Comparison of ENCODE assay signal across 5 cellular contexts in the genomic region with DNA sequence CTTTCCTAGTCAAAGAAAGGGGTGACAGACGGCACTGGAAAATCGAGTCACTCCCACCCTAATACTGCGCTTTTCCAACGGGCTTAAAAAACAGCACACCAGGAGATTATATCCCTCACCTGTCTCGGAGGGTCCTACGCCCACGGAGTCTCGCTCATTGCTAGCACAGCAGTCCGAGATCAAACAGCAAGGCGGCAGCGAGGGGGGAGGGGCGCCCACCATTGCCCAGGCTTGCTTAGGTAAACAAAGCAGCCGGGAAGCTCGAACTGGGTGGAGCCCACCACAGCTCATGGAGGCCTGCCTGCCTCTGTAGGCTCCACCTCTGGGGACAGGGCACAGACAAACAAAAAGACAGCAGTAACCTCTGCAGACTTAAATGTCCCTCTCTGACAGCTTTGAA.
DNase-seq lines count a peak whose midpoint lies in the region; ATAC-seq, FAIRE-seq and TF ChIP-seq lines count a peak whose summit lies in the region.
"Not testable (repeated sequence)": the region's sequence is repeated elsewhere in the genome, so short reads cannot be mapped to it uniquely, and the experiment has no call there.

No MANE protein-coding gene starts in this region.

- not testable (repeated sequence) for H3K27ac Mint-ChIP-seq in Caco-2 (ENCODE audit: unreplicated experiment)

- not testable (repeated sequence) for FAIRE-seq in HepG2 (lab: Jason Lieb, UNC)

- TF ChIP-seq CTCF in Caco-2 (IDR thresholded peaks at IDR 0.05; ENCODE audit: insufficient read depth in 1 of 2, low read depth in 1 of 2, low read length in 1 of 2, severe bottlenecking in 1 of 2, unreplicated experiment in 1 of 2); HepG2 (CRISPR knock-in tag; IDR thresholded peaks at IDR 0.05): not testable (repeated sequence)

- not testable (repeated sequence) for H3K4me2 ChIP-seq in HepG2 (ENCODE audit: low read depth, low read length)

- not testable (repeated sequence) for TF ChIP-seq RAD21 in HepG2 (CRISPR knock-in tag; IDR thresholded peaks at IDR 0.05)

- intact Hi-C loops in Caco-2 (cut with micrococcal nuclease; ENCODE audit: unreplicated experiment); HepG2 (cut with micrococcal nuclease; ENCODE audit: unreplicated experiment): not testable (repeated sequence)

- TF ChIP-seq POLR2A in HepG2 (IDR thresholded peaks at IDR 0.05; ENCODE audit: insufficient read depth in 1 of 2, low read depth in 2 of 2, low read length in 2 of 2), result not testable (repeated sequence)

- CTCF ChIA-PET in Caco-2 (lab: Charles Lee); HepG2 (lab: Yijun Ruan, JAX; ENCODE audit: low intra/inter-chr PET ratio, low total read pairs): not testable (repeated sequence)

- not testable (repeated sequence) for H3K4me3 ChIP-seq in Caco-2 (ENCODE audit: low read depth, low read length); HepG2 (replicated peaks in 1 of 3; ENCODE audit: insufficient read depth in 1 of 3, low read depth in 2 of 3, low read length in 3 of 3)

- not testable (repeated sequence) for H3K36me3 Mint-ChIP-seq in Caco-2 (ENCODE audit: insufficient read depth, unreplicated experiment)

- not testable (repeated sequence) for TF ChIP-seq EP300 in HepG2 (IDR thresholded peaks at IDR 0.05; ENCODE audit: low read depth in 2 of 2, low read length in 2 of 2); HepG2 (CRISPR knock-in tag; IDR thresholded peaks at IDR 0.05; ENCODE audit: borderline replicate concordance)

- POLR2A ChIA-PET in Caco-2 (lab: Charles Lee); HepG2 (lab: Yijun Ruan, JAX): not testable (repeated sequence)

- not testable (repeated sequence) for H3K27me3 ChIP-seq in Caco-2 (replicated peaks; ENCODE audit: control insufficient read depth, insufficient read depth, low read length); HepG2 (ENCODE audit: control insufficient read depth in 1 of 2, insufficient read depth in 2 of 2, low read length in 2 of 2)

- H3K4me3 Mint-ChIP-seq in Caco-2 (ENCODE audit: unreplicated experiment), result peak overlapping the region; percentile 35

- in situ Hi-C loops in HepG2 (cut with HindIII; ENCODE audit: extremely low pct_ligation_motif_present, low pct_unique_long_range_greater_than_20kb), result not testable (repeated sequence)

- H3K4me1 Mint-ChIP-seq in Caco-2 (ENCODE audit: low read depth, unreplicated experiment), result not testable (repeated sequence)

- not testable (repeated sequence) for ATAC-seq in HepG2

- not testable (repeated sequence) for H4K20me1 ChIP-seq in HepG2 (ENCODE audit: insufficient read depth, low read length)

- WGBS in HepG2 (ENCODE audit: low lambda C conversion rate), result 12% methylated on average over 14 of the region's 14 CpGs

- BruUV-seq in Caco-2 (replicated peaks; lab: Mats Ljungman, UMichigan); HepG2 (replicated peaks; lab: Mats Ljungman, UMichigan): not testable (repeated sequence)

- not testable (repeated sequence) for H3K9ac ChIP-seq in HepG2 (ENCODE audit: insufficient read depth, low read depth, low read length)

- not testable (repeated sequence) for H3K9me3 ChIP-seq in Caco-2; HepG2 (ENCODE audit: low read length)

- not testable (repeated sequence) for H3K4me1 ChIP-seq in Caco-2; HepG2 (ENCODE audit: insufficient read depth, low read length)

- H3K79me2 ChIP-seq in HepG2 (ENCODE audit: insufficient read depth, low read length), result not testable (repeated sequence)

- H3K27me3 Mint-ChIP-seq in Caco-2 (ENCODE audit: insufficient read depth, unreplicated experiment), result not testable (repeated sequence)

- not testable (repeated sequence) for DNase-seq in Caco-2; HepG2 (ENCODE audit: low spot score)
- DNase-seq in LoVo (ENCODE audit: low spot score) (peak; percentile 30), NCI-H69 (lab: John Stamatoyannopoulos, UW) (peak; percentile 95), SHP77 treated with DMSO at 0.1 percent for 48 hours (lab: John Stamatoyannopoulos, UW) (peak; percentile 83)

- H3K9me3 Mint-ChIP-seq in Caco-2 (ENCODE audit: unreplicated experiment), result not testable (repeated sequence)

- H3K36me3 ChIP-seq in Caco-2 (ENCODE audit: control insufficient read depth, insufficient read depth, low read length); HepG2 (replicated peaks in 1 of 2; ENCODE audit: control insufficient read depth in 1 of 2, insufficient read depth in 2 of 2, low read length in 2 of 2): not testable (repeated sequence)

- H2AFZ ChIP-seq in HepG2 (ENCODE audit: low read length), result not testable (repeated sequence)

- H3K27ac ChIP-seq in HepG2 (ENCODE audit: extremely low read length, insufficient read depth, low read length), result not testable (repeated sequence)

TF ChIP-seq in HepG2, 621 proteins besides CTCF, POLR2A, EP300 and RAD21:
- TF ChIP-seq TCF7 (IDR thresholded peaks at IDR 0.05; ENCODE audit: low read depth) (peak; percentile 10; the same call in 1 of the 2 replicates), SP5 (CRISPR knock-in tag; IDR thresholded peaks at IDR 0.05; ENCODE audit: borderline replicate concordance, low read depth) (0 out of 2 replicates have a peak, but pooled peaks have one; percentile 19), FOXA1 (CRISPR knock-in tag; IDR thresholded peaks at IDR 0.05) (peak; percentile 68), THAP11 (CRISPR knock-in tag; IDR thresholded peaks at IDR 0.05) (0 out of 2 replicates have a peak, but pooled peaks have one; percentile 15), FOXA3 (CRISPR knock-in tag; IDR thresholded peaks at IDR 0.05) (peak; percentile 70)
- not testable (repeated sequence) for TF ChIP-seq FOXA1 (IDR thresholded peaks at IDR 0.05)
- TF ChIP-seq, protein P1, sequence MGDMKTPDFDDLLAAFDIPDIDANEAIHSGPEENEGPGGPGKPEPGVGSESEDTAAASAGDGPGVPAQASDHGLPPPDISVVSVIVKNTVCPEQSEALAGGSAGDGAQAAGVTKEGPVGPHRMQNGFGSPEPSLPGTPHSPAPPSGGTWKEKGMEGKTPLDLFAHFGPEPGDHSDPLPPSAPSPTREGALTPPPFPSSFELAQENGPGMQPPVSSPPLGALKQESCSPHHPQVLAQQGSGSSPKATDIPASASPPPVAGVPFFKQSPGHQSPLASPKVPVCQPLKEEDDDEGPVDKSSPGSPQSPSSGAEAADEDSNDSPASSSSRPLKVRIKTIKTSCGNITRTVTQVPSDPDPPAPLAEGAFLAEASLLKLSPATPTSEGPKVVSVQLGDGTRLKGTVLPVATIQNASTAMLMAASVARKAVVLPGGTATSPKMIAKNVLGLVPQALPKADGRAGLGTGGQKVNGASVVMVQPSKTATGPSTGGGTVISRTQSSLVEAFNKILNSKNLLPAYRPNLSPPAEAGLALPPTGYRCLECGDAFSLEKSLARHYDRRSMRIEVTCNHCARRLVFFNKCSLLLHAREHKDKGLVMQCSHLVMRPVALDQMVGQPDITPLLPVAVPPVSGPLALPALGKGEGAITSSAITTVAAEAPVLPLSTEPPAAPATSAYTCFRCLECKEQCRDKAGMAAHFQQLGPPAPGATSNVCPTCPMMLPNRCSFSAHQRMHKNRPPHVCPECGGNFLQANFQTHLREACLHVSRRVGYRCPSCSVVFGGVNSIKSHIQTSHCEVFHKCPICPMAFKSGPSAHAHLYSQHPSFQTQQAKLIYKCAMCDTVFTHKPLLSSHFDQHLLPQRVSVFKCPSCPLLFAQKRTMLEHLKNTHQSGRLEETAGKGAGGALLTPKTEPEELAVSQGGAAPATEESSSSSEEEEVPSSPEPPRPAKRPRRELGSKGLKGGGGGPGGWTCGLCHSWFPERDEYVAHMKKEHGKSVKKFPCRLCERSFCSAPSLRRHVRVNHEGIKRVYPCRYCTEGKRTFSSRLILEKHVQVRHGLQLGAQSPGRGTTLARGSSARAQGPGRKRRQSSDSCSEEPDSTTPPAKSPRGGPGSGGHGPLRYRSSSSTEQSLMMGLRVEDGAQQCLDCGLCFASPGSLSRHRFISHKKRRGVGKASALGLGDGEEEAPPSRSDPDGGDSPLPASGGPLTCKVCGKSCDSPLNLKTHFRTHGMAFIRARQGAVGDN (CRISPR knock-in tag; IDR thresholded peaks at IDR 0.05), result 0 out of 2 replicates have a peak, but pooled peaks have one; percentile 12
- TF ChIP-seq, protein P2, sequence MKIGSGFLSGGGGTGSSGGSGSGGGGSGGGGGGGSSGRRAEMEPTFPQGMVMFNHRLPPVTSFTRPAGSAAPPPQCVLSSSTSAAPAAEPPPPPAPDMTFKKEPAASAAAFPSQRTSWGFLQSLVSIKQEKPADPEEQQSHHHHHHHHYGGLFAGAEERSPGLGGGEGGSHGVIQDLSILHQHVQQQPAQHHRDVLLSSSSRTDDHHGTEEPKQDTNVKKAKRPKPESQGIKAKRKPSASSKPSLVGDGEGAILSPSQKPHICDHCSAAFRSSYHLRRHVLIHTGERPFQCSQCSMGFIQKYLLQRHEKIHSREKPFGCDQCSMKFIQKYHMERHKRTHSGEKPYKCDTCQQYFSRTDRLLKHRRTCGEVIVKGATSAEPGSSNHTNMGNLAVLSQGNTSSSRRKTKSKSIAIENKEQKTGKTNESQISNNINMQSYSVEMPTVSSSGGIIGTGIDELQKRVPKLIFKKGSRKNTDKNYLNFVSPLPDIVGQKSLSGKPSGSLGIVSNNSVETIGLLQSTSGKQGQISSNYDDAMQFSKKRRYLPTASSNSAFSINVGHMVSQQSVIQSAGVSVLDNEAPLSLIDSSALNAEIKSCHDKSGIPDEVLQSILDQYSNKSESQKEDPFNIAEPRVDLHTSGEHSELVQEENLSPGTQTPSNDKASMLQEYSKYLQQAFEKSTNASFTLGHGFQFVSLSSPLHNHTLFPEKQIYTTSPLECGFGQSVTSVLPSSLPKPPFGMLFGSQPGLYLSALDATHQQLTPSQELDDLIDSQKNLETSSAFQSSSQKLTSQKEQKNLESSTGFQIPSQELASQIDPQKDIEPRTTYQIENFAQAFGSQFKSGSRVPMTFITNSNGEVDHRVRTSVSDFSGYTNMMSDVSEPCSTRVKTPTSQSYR (CRISPR knock-in tag; IDR thresholded peaks at IDR 0.05; ENCODE audit: borderline replicate concordance), result peak; percentile 93
